Comparison of ENCODE assay signal across 19 cellular contexts in genomic region chr19:58469241-58470013, GRCh38. TPM values are rescaled to one million over a fixed set of nuclear protein-coding genes. Genes with fewer than 3 reads are reported as not detected.
A peak's percentile ranks its signal among the peaks of the same experiment; 100 is the strongest.
DNase-seq lines count a peak whose midpoint lies in the region; ATAC-seq and TF ChIP-seq lines count a peak whose summit lies in the region.
"Had no signal": no experiment of that assay in that cellular context is flagged by ENCODE, and none has a peak within 500 bp of the region (broad histone marks: within the 10 kb centered on the region; RNA-seq: fewer than 3 reads in every experiment).

No MANE protein-coding gene starts in this region.

- peak overlapping the region; percentile 19 for H3K27ac Mint-ChIP-seq in activated CD4-positive, alpha-beta T cell treated with anti-CD3 and anti-CD28 coated beads, Interleukin-2, amount 10 ng/mL, durations not matched to agents 7 days and 5 days
- H3K27ac Mint-ChIP-seq in HFFc6: no peak overlapping the region
- H3K27ac Mint-ChIP-seq in effector memory CD8-positive, alpha-beta T cell: peak overlapping the region; percentile 90 to 91
- no peak overlapping the region for H3K27ac Mint-ChIP-seq in neural crest cell (ENCODE audit: unreplicated experiment)
- H3K27ac Mint-ChIP-seq: stimulated activated memory B cell treated with anti-CD40 and anti-IgM and Interleukin-4, amounts not matched to agents 10 μg/mL and 1 μg/mL and 100 μg/mL, for 72 hours had no signal

- CTCF ChIA-PET in activated CD4-positive, alpha-beta T cell treated with anti-CD3 and anti-CD28 coated beads, Interleukin-2, amount 10 ng/mL, durations not matched to agents 7 days and 5 days (lab: Charles Lee): interaction anchor here (0.5 to 1.4 kb wide), 7 partner anchors 8 to 50 kb away, joined by 3 to 4 read pairs (median 3); partner anchors contain the start of gene ZBTB45

- peak; percentile 12; the same call in 1 of the 2 replicates for TF ChIP-seq CTCF in HFFc6 (IDR thresholded peaks at IDR 0.05)
- TF ChIP-seq CTCF in neural crest cell (conservative IDR thresholded peaks at IDR 0.05): no peak

- DNase-seq in activated CD4-positive, alpha-beta T cell treated with anti-CD3 and anti-CD28 coated beads, Interleukin-2, amount 10 ng/mL, durations not matched to agents 7 days and 5 days: no peak
- DNase-seq in activated CD4-positive, alpha-beta T cell treated with anti-CD3 and anti-CD28 coated beads for 1 hour: no peak
- no peak for DNase-seq in HFFc6
- DNase-seq in effector memory CD8-positive, alpha-beta T cell: no peak
- no peak for DNase-seq in neural crest cell (ENCODE audit: low read depth, low spot score)
- no peak for DNase-seq in NCI-H146 (lab: John Stamatoyannopoulos, UW)
- no peak for DNase-seq in central memory CD4-positive, alpha-beta T cell
- DNase-seq: activated effector memory CD4-positive, alpha-beta T cell treated with anti-CD3 and anti-CD28 coated beads, Interleukin-2, amount 50 U/mL, for 16 hours; aorta; GDM1; IMR-90; kidney; NCI-H2171; Right ventricle myocardium superior; testis had no signal

- H3K36me3 Mint-ChIP-seq in activated CD4-positive, alpha-beta T cell treated with anti-CD3 and anti-CD28 coated beads, Interleukin-2, amount 10 ng/mL, durations not matched to agents 7 days and 5 days (ENCODE audit: low read depth): peaks cover 9% of the 10 kb centered on the region
- H3K36me3 Mint-ChIP-seq in HFFc6 (ENCODE audit: low read depth) (no peaks in the 10 kb centered on the region; the same call in 1 of the 2 replicates), neural crest cell (ENCODE audit: low read depth) (no peaks in the 10 kb centered on the region)
- H3K36me3 Mint-ChIP-seq in effector memory CD8-positive, alpha-beta T cell (ENCODE audit: insufficient read depth): peaks cover 52% of the 10 kb centered on the region

- peaks cover 31% of the 10 kb centered on the region for H3K4me1 Mint-ChIP-seq in activated CD4-positive, alpha-beta T cell treated with anti-CD3 and anti-CD28 coated beads, Interleukin-2, amount 10 ng/mL, durations not matched to agents 7 days and 5 days
- peaks cover 35% of the 10 kb centered on the region for H3K4me1 Mint-ChIP-seq in HFFc6 (ENCODE audit: low read depth)
- peaks cover 13 to 20% of the 10 kb centered on the region in 2 donors for H3K4me1 Mint-ChIP-seq in effector memory CD8-positive, alpha-beta T cell (ENCODE audit: low read depth in 2 of 2)
- peaks cover 28% of the 10 kb centered on the region for H3K4me1 Mint-ChIP-seq in neural crest cell

- POLR2A ChIA-PET in activated CD4-positive, alpha-beta T cell treated with anti-CD3 and anti-CD28 coated beads, Interleukin-2, amount 10 ng/mL, durations not matched to agents 7 days and 5 days (lab: Charles Lee): no interaction called here

- H3K27me3 Mint-ChIP-seq in activated CD4-positive, alpha-beta T cell treated with anti-CD3 and anti-CD28 coated beads, Interleukin-2, amount 10 ng/mL, durations not matched to agents 7 days and 5 days: peaks cover 2% of the 10 kb centered on the region
- no peaks in the 10 kb centered on the region; the same call in 1 of the 2 replicates for H3K27me3 Mint-ChIP-seq in HFFc6 (ENCODE audit: insufficient read depth)
- no peaks in the 10 kb centered on the region for H3K27me3 Mint-ChIP-seq in effector memory CD8-positive, alpha-beta T cell
- H3K27me3 Mint-ChIP-seq in neural crest cell (ENCODE audit: low read depth): peaks cover 3% of the 10 kb centered on the region
- H3K27me3 Mint-ChIP-seq: stimulated activated memory B cell treated with anti-CD40 and anti-IgM and Interleukin-4, amounts not matched to agents 10 μg/mL and 1 μg/mL and 100 μg/mL, for 72 hours had no signal

- no peak for ATAC-seq in effector memory CD8-positive, alpha-beta T cell (replicated peaks)
- ATAC-seq in HG03565 (IDR thresholded peaks at IDR 0.05; ENCODE audit: unreplicated experiment): no peak
- ATAC-seq: stimulated activated memory B cell treated with anti-CD40 and anti-IgM and Interleukin-4, amounts not matched to agents 10 μg/mL and 1 μg/mL and 100 μg/mL, for 72 hours had no signal

- H3K4me3 Mint-ChIP-seq in activated CD4-positive, alpha-beta T cell treated with anti-CD3 and anti-CD28 coated beads, Interleukin-2, amount 10 ng/mL, durations not matched to agents 7 days and 5 days: peak overlapping the region; percentile 19
- H3K4me3 Mint-ChIP-seq in HFFc6 (no peak overlapping the region; the same call in 1 of the 2 replicates), neural crest cell (peak overlapping the region; percentile 88)
- H3K4me3 Mint-ChIP-seq in effector memory CD8-positive, alpha-beta T cell: peak overlapping the region; percentile 87 to 88

- H3K9me3 Mint-ChIP-seq in activated CD4-positive, alpha-beta T cell treated with anti-CD3 and anti-CD28 coated beads, Interleukin-2, amount 10 ng/mL, durations not matched to agents 7 days and 5 days: no peaks in the 10 kb centered on the region
- H3K9me3 Mint-ChIP-seq in HFFc6 (no peaks in the 10 kb centered on the region), neural crest cell (no peaks in the 10 kb centered on the region)
- no peaks in the 10 kb centered on the region for H3K9me3 Mint-ChIP-seq in effector memory CD8-positive, alpha-beta T cell
- H3K9me3 Mint-ChIP-seq: stimulated activated memory B cell treated with anti-CD40 and anti-IgM and Interleukin-4, amounts not matched to agents 10 μg/mL and 1 μg/mL and 100 μg/mL, for 72 hours had no signal

RNA-seq across cellular contexts. Expression of gene ZNF324, which starts 2.5 kb away (rescaled TPM):
- total RNA-seq in activated CD4-positive, alpha-beta T cell treated with anti-CD3 and anti-CD28 coated beads, Interleukin-2, amount 10 ng/mL, durations not matched to agents 7 days and 5 days: 10 to 100 TPM in 1 of 2 experiments, 1 to 10 TPM in 1; 9.0 to 12.7 TPM
- 1 to 10 TPM; 5.6 to 7.5 (median 6.8) TPM for total RNA-seq in HFFc6 (2021; fragmentation: NEBNext Ultra II Directional; extraction: Animal tissue kit (Norgen Biotek cat#: 25700))
- total RNA-seq in neural crest cell: 17.5 and 18.8 TPM in 2 replicates

RNA-seq across cellular contexts. Expression of gene ZNF446, which starts 6.7 kb away (rescaled TPM):
- 1 to 10 TPM; 7.6 to 7.9 TPM for total RNA-seq in activated CD4-positive, alpha-beta T cell treated with anti-CD3 and anti-CD28 coated beads, Interleukin-2, amount 10 ng/mL, durations not matched to agents 7 days and 5 days
- total RNA-seq in HFFc6 (2021; fragmentation: NEBNext Ultra II Directional; extraction: Animal tissue kit (Norgen Biotek cat#: 25700)): 1 to 10 TPM; 5.7 to 6.9 (median 6.2) TPM
- total RNA-seq in neural crest cell: 16.5 and 18.6 TPM in 2 replicates

RNA-seq across cellular contexts. Expression of gene ZNF324B, which starts 18.0 kb away (rescaled TPM):
- 10 to 100 TPM in 1 of 2 experiments, 1 to 10 TPM in 1; 9.8 to 10.3 TPM for total RNA-seq in activated CD4-positive, alpha-beta T cell treated with anti-CD3 and anti-CD28 coated beads, Interleukin-2, amount 10 ng/mL, durations not matched to agents 7 days and 5 days
- 1 to 10 TPM; 3.8 to 5.9 (median 4.7) TPM for total RNA-seq in HFFc6 (2021; fragmentation: NEBNext Ultra II Directional; extraction: Animal tissue kit (Norgen Biotek cat#: 25700))
- 11.9 and 14.8 TPM in 2 replicates for total RNA-seq in neural crest cell

RNA-seq across cellular contexts. Expression of gene ZNF132, which starts 29.5 kb away (rescaled TPM):
- total RNA-seq in activated CD4-positive, alpha-beta T cell treated with anti-CD3 and anti-CD28 coated beads, Interleukin-2, amount 10 ng/mL, durations not matched to agents 7 days and 5 days: 1 to 10 TPM; 4.8 to 5.3 TPM
- 1 to 10 TPM; 4.0 to 5.2 (median 4.5) TPM for total RNA-seq in HFFc6 (2021; fragmentation: NEBNext Ultra II Directional; extraction: Animal tissue kit (Norgen Biotek cat#: 25700))
- 0.28 and 0.52 TPM in 2 replicates for total RNA-seq in neural crest cell
- total RNA-seq: MCF 10A, OCI-LY7 had no signal

RNA-seq across cellular contexts. Expression of gene SLC27A5, which starts 42.4 kb away (rescaled TPM):
- total RNA-seq in activated CD4-positive, alpha-beta T cell treated with anti-CD3 and anti-CD28 coated beads, Interleukin-2, amount 10 ng/mL, durations not matched to agents 7 days and 5 days: 10 to 100 TPM in 1 of 2 experiments, 1 to 10 TPM in 1; 9.8 to 10.2 TPM
- 1 to 10 TPM; 2.0 to 5.7 (median 2.6) TPM for total RNA-seq in HFFc6 (2021; fragmentation: NEBNext Ultra II Directional; extraction: Animal tissue kit (Norgen Biotek cat#: 25700))
- 16.2 and 17.5 TPM in 2 replicates for total RNA-seq in neural crest cell

Comparison
In these comparisons a context has a peak if more than half of its experiments do, and no peak if none do; other contexts are left out.
1. H3K27ac Mint-ChIP-seq: peak in activated CD4-positive, alpha-beta T cell treated with anti-CD3 and anti-CD28 coated beads, Interleukin-2, amount 10 ng/mL, durations not matched to agents 7 days and 5 days (single experiment) and effector memory CD8-positive, alpha-beta T cell (2 of 2); none in HFFc6 (single experiment) and neural crest cell (single experiment).